ENCODE assay signal across 18 cellular contexts in genomic region chr4:168837922-168838321, GRCh38.
DNase-seq lines count a peak whose midpoint lies in the region; ATAC-seq, FAIRE-seq and TF ChIP-seq lines count a peak whose summit lies in the region.
"Had no signal": no experiment of that assay in that cellular context is flagged by ENCODE, and none has a peak within 500 bp of the region (broad histone marks: within the 10 kb centered on the region; RNA-seq: fewer than 3 reads in every experiment).

No MANE protein-coding gene starts in this region.

- no peaks in the 10 kb centered on the region for H3K27me3 Mint-ChIP-seq in astrocyte (ENCODE audit: low read depth, unreplicated experiment)

- H3K4me1 ChIP-seq in astrocyte (ENCODE audit: insufficient read depth, low read length) = peaks cover 42% of the 10 kb centered on the region
- peaks cover 4 to 10% of the 10 kb centered on the region in 2 experiments for H3K4me1 ChIP-seq in trophoblast cell (ENCODE audit: control insufficient read depth in 1 of 2, insufficient read depth in 2 of 2, low read length in 2 of 2)
- H3K4me1 ChIP-seq in vagina = peaks cover 79% of the 10 kb centered on the region

- peak overlapping the region; percentile 29 for H3K27ac ChIP-seq in astrocyte (ENCODE audit: low read depth, low read length)
- H3K27ac ChIP-seq in trophoblast cell (ENCODE audit: low read depth, low read length) = no peak overlapping the region
- peak overlapping the region; percentile 92 for H3K27ac ChIP-seq in vagina

- H3K4me3 ChIP-seq in astrocyte (ENCODE audit: insufficient read depth, low read depth, low read length) (no peak overlapping the region), trophoblast cell (ENCODE audit: low read depth, low read length) (no peak overlapping the region), vagina (peak overlapping the region; percentile 1 to 24)

- H3K79me2 ChIP-seq in astrocyte (ENCODE audit: insufficient read depth, low read length) (peaks cover 99% of the 10 kb centered on the region), trophoblast cell (ENCODE audit: control insufficient read depth, insufficient read depth, low read length, poor library complexity) (peaks cover 21% of the 10 kb centered on the region)

- no peak overlapping the region for H2AK5ac ChIP-seq in trophoblast cell (ENCODE audit: low read length)

- DNase-seq in astrocyte (ENCODE audit: low read depth) (no peak), left ventricle myocardium superior (no peak), trophoblast cell (peak in 1 of 2 donors; percentile 30), vagina (ENCODE audit: extremely low spot score in 2 of 2) (no peak), erythroblast (lab: John Stamatoyannopoulos, UW) (no peak), HUDEP-2 (lab: John Stamatoyannopoulos, UW; ENCODE audit: unreplicated experiment in 76 of 76) (no peak)
- DNase-seq: activated gamma-delta T cell, DMS 273 treated with DMSO at 0.1 percent for 48 hours, left cardiac atrium, NCI-H187, NCI-H446 treated with DMSO at 0.1 percent for 48 hours, SIG-M5, T-helper 2 cell had no signal

- no peak overlapping the region for H2BK5ac ChIP-seq in trophoblast cell (ENCODE audit: low read depth, low read length, poor library complexity)

- peaks cover 99% of the 10 kb centered on the region for H4K20me1 ChIP-seq in astrocyte (ENCODE audit: insufficient read depth, low read length)

- H3K4me3 Mint-ChIP-seq in astrocyte (ENCODE audit: unreplicated experiment) = peak overlapping the region; percentile 72
- H3K4me3 Mint-ChIP-seq: B cell; dendritic cell treated with granulocyte-macrophage colony-stimulating factor and Interleukin-4, amounts not matched to agents 40 ng/mL and 50 ng/mL, for 4 days had no signal

- ATAC-seq in left ventricle myocardium superior (peak; percentile 26), GM21619 (IDR thresholded peaks at IDR 0.05; ENCODE audit: unreplicated experiment) (no peak)
- ATAC-seq: activated CD4-positive, CD25-positive, alpha-beta regulatory T cell treated with anti-CD3 and anti-CD28 coated beads, Interleukin-2, amount 50 U/mL, for 24 hours had no signal

- no peak overlapping the region for H3K14ac ChIP-seq in trophoblast cell (ENCODE audit: low read length)

- H2AFZ ChIP-seq in astrocyte (ENCODE audit: low read depth, low read length) (no peak overlapping the region), trophoblast cell (ENCODE audit: insufficient read depth, low read length, poor library complexity) (no peak overlapping the region)

- H2BK12ac ChIP-seq in trophoblast cell (ENCODE audit: low read length) = no peak overlapping the region

- intact Hi-C loops in left ventricle myocardium superior (cut with micrococcal nuclease) = no loop called here
- intact Hi-C loops in vagina (cut with DNase I) = loop anchor here (10.0 kb wide), 3 partner anchors 77 to 203 kb away; no protein-coding TSS in a partner anchor

- peak overlapping the region; percentile 55 for H3K4ac ChIP-seq in trophoblast cell (ENCODE audit: low read depth, low read length)

- no peak for TF ChIP-seq POLR2A in vagina (IDR thresholded peaks at IDR 0.05)
- TF ChIP-seq POLR2A in erythroblast (IDR thresholded peaks at IDR 0.05; ENCODE audit: low read length) = no peak

- H4K12ac ChIP-seq in trophoblast cell (ENCODE audit: low read depth, low read length) = no peak overlapping the region

- FAIRE-seq in astrocyte (lab: Jason Lieb, UNC) = peak; percentile 55
- FAIRE-seq: H54 had no signal

- TF ChIP-seq CTCF in astrocyte (IDR thresholded peaks at IDR 0.05; ENCODE audit: insufficient read depth, low read depth, low read length) (no peak), vagina (IDR thresholded peaks at IDR 0.05) (no peak)

- peaks cover 4% of the 10 kb centered on the region for H3K79me1 ChIP-seq in trophoblast cell (ENCODE audit: low read length)

- H3K4me1 Mint-ChIP-seq in astrocyte (ENCODE audit: low read depth, unreplicated experiment) = peaks cover 61% of the 10 kb centered on the region

- no peak overlapping the region for H3K4me2 ChIP-seq in astrocyte (ENCODE audit: low read length)
- no peak overlapping the region for H3K4me2 ChIP-seq in trophoblast cell (ENCODE audit: low read length)

- H3K9me3 Mint-ChIP-seq in astrocyte (ENCODE audit: unreplicated experiment) = no peaks in the 10 kb centered on the region
- H3K9me3 Mint-ChIP-seq: dendritic cell treated with granulocyte-macrophage colony-stimulating factor and Interleukin-4, amounts not matched to agents 40 ng/mL and 50 ng/mL, for 4 days had no signal

- H3K36me3 ChIP-seq in astrocyte (ENCODE audit: insufficient read depth, low read length) (peaks cover 22% of the 10 kb centered on the region), trophoblast cell (ENCODE audit: control insufficient read depth in 1 of 2, insufficient read depth in 2 of 2, low read length in 2 of 2) (peaks cover 10 to 25% of the 10 kb centered on the region in 2 experiments), vagina (no peaks in the 10 kb centered on the region)

- H3K27me3 ChIP-seq in astrocyte (ENCODE audit: insufficient read depth, low read length) (no peaks in the 10 kb centered on the region), trophoblast cell (ENCODE audit: insufficient read depth, low read length) (no peaks in the 10 kb centered on the region), vagina (no peaks in the 10 kb centered on the region)

- no peak overlapping the region for H4K91ac ChIP-seq in trophoblast cell (ENCODE audit: low read depth, low read length)

- peaks cover 18% of the 10 kb centered on the region for H3K36me3 Mint-ChIP-seq in astrocyte (ENCODE audit: low read depth, unreplicated experiment)

- H3K27ac Mint-ChIP-seq in astrocyte (ENCODE audit: unreplicated experiment) = peak overlapping the region; percentile 90
- H3K27ac Mint-ChIP-seq: B cell; dendritic cell treated with granulocyte-macrophage colony-stimulating factor and Interleukin-4, amounts not matched to agents 40 ng/mL and 50 ng/mL, for 4 days had no signal

- H4K8ac ChIP-seq in trophoblast cell (ENCODE audit: low read depth, low read length) = no peak overlapping the region

- peak overlapping the region; percentile 37 for H3K23ac ChIP-seq in trophoblast cell (ENCODE audit: low read length)

- H3K18ac ChIP-seq in trophoblast cell (ENCODE audit: low read length) = no peak overlapping the region

- H3K9me3 ChIP-seq in astrocyte (ENCODE audit: insufficient read depth, low read depth, low read length) (no peaks in the 10 kb centered on the region), trophoblast cell (ENCODE audit: insufficient read depth, low read depth, low read length) (no peaks in the 10 kb centered on the region), vagina (no peaks in the 10 kb centered on the region)

- H3K9ac ChIP-seq in astrocyte (ENCODE audit: low read length) (no peak overlapping the region), trophoblast cell (ENCODE audit: low read length) (no peak overlapping the region)

- no peak overlapping the region for H2BK120ac ChIP-seq in trophoblast cell (ENCODE audit: insufficient read depth, low read length, poor library complexity)

- WGBS in trophoblast cell (ENCODE audit: extremely low coverage, insufficient coverage, insufficient read length) = no CpG with 5 or more reads among the region's 4 CpGs

Comparison
In these comparisons a context has a peak if more than half of its experiments do, and no peak if none do; other contexts are left out.
1. H3K4me3 ChIP-seq: peak in vagina (2 of 2); none in astrocyte (single experiment) and trophoblast cell (single experiment).